Comparison of ENCODE assay signal across 19 cellular contexts in genomic region chr5:167233507-167233906, GRCh38.
DNase-seq lines count a peak whose midpoint lies in the region; TF ChIP-seq lines count a peak whose summit lies in the region.
"Had no signal": no experiment of that assay in that cellular context is flagged by ENCODE, and none has a peak within 500 bp of the region (broad histone marks: within the 10 kb centered on the region; RNA-seq: fewer than 3 reads in every experiment).

No MANE protein-coding gene starts in this region.

- H3K36me3 Mint-ChIP-seq in MCF 10A (ENCODE audit: insufficient read depth, unreplicated experiment), result no peaks in the 10 kb centered on the region

- no TSS peak for BruUV-seq in MCF 10A (replicated peaks; lab: Mats Ljungman, UMichigan)
- BruUV-seq in mammary epithelial cell (replicated peaks; lab: Mats Ljungman, UMichigan), result no TSS peak

- POLR2A ChIA-PET in MCF 10A (lab: Yijun Ruan, JAX), result interaction anchor here (0.6 to 1.1 kb wide), 5 partner anchors 13 to 65 kb away, joined by 3 to 4 read pairs (median 3); no protein-coding TSS in a partner anchor

- H3K9me3 ChIP-seq in mammary epithelial cell (replicated peaks; ENCODE audit: insufficient read depth, low read length) (peaks cover 2% of the 10 kb centered on the region), vagina (no peaks in the 10 kb centered on the region)

- no peak for TF ChIP-seq POLR2A in vagina (IDR thresholded peaks at IDR 0.05)

- intact Hi-C loops in MCF 10A (cut with micrococcal nuclease) (no loop called here), mammary epithelial cell (cut with micrococcal nuclease) (no loop called here), vagina (cut with DNase I) (no loop called here)

- no peaks in the 10 kb centered on the region for H3K27me3 ChIP-seq in mammary epithelial cell (ENCODE audit: insufficient read depth, low read length)
- H3K27me3 ChIP-seq in vagina, result no peaks in the 10 kb centered on the region

- H3K4me3 Mint-ChIP-seq in MCF 10A (ENCODE audit: unreplicated experiment), result no peak overlapping the region
- H3K4me3 Mint-ChIP-seq: IgD-negative memory B cell had no signal

- CTCF ChIA-PET in MCF 10A (lab: Yijun Ruan, JAX) (interaction anchor here (0.5 to 0.7 kb wide), 4 partner anchors 15 to 1603 kb away, joined by 3 to 5 read pairs (median 4); no protein-coding TSS in a partner anchor), mammary epithelial cell (lab: Charles Lee; ENCODE audit: low non-redundant PET) (no interaction called here)

- peaks cover 16% of the 10 kb centered on the region for H3K4me1 ChIP-seq in mammary epithelial cell (ENCODE audit: insufficient read depth, low read length)
- H3K4me1 ChIP-seq in vagina, result no peaks in the 10 kb centered on the region

- dilution Hi-C loops in mammary epithelial cell (cut with HindIII; ENCODE audit: low sequenced_read_pairs), result no loop called here

- no peak overlapping the region for H2AFZ ChIP-seq in mammary epithelial cell (ENCODE audit: low read depth, low read length)

- H3K27ac ChIP-seq in mammary epithelial cell (ENCODE audit: insufficient read depth, low read depth, low read length), result no peak overlapping the region
- H3K27ac ChIP-seq in vagina, result peak overlapping the region; percentile 7
- H3K27ac ChIP-seq: 22Rv1, C4-2B had no signal

- H3K27me3 Mint-ChIP-seq in MCF 10A (ENCODE audit: insufficient read depth, unreplicated experiment), result no peaks in the 10 kb centered on the region
- H3K27me3 Mint-ChIP-seq: IgD-negative memory B cell had no signal

- peak overlapping the region; percentile 84 for H3K27ac Mint-ChIP-seq in MCF 10A (ENCODE audit: low read depth, unreplicated experiment)
- H3K27ac Mint-ChIP-seq: IgD-negative memory B cell had no signal

- H3K4me3 ChIP-seq in mammary epithelial cell (replicated peaks in 1 of 3; ENCODE audit: insufficient read depth in 1 of 3, low read depth in 2 of 3, low read length in 3 of 3) (no peak overlapping the region), vagina (no peak overlapping the region)

- TF ChIP-seq CTCF in MCF 10A (IDR thresholded peaks at IDR 0.05; ENCODE audit: unreplicated experiment) (no peak), mammary epithelial cell (conservative IDR thresholded peaks at IDR 0.05 in 1 of 2, IDR thresholded peaks at IDR 0.05 in 1 of 2; ENCODE audit: extremely low read depth in 1 of 2, insufficient read depth in 1 of 2, low read depth in 1 of 2, low read length in 2 of 2) (no peak), vagina (IDR thresholded peaks at IDR 0.05) (no peak)

- no peaks in the 10 kb centered on the region for H3K9me3 Mint-ChIP-seq in MCF 10A (ENCODE audit: unreplicated experiment)

- 93% methylated on average over 1 of the region's 1 CpG for WGBS in mammary epithelial cell (ENCODE audit: low coverage, missing lambda C conversion rate)

- H3K4me2 ChIP-seq in mammary epithelial cell (ENCODE audit: insufficient read depth, low read depth, low read length), result no peak overlapping the region

- no peaks in the 10 kb centered on the region for H3K79me2 ChIP-seq in mammary epithelial cell (ENCODE audit: insufficient read depth, low read length)

- H3K36me3 ChIP-seq in mammary epithelial cell (ENCODE audit: insufficient read depth, low read length) (no peaks in the 10 kb centered on the region), vagina (no peaks in the 10 kb centered on the region)

- H3K9ac ChIP-seq in mammary epithelial cell (ENCODE audit: insufficient read depth, low read length), result no peak overlapping the region

- peaks cover 17% of the 10 kb centered on the region for H3K4me1 Mint-ChIP-seq in MCF 10A (ENCODE audit: insufficient read depth, unreplicated experiment)
- H3K4me1 Mint-ChIP-seq: IgD-negative memory B cell had no signal

- DNase-seq in MCF 10A (ENCODE audit: unreplicated experiment) (peak; percentile 26), mammary epithelial cell (no peak), dedifferentiated amniotic fluid mesenchymal stem cell (ENCODE audit: extremely low spot score) (peak; percentile 37), iris pigment epithelial cell (ENCODE audit: low read depth) (peak; percentile 8), vagina (ENCODE audit: extremely low spot score in 2 of 2) (no peak), AG20443 (ENCODE audit: low spot score) (no peak), RPMI8226 (no peak), NCI-H69 (lab: John Stamatoyannopoulos, UW) (no peak)
- DNase-seq: AML-193, GDM1, MV-4-11, NCI-H1105 treated with DMSO at 0.1 percent for 48 hours, NCI-H2081, NCI-H2171, NCI-H345, OCI-M1 had no signal

- in situ Hi-C loops in mammary epithelial cell (cut with MboI; ENCODE audit: low sequenced_read_pairs in 2 of 2), result no loop called here

- no peaks in the 10 kb centered on the region for H4K20me1 ChIP-seq in mammary epithelial cell (ENCODE audit: insufficient read depth, low read length)

Comparison
In these comparisons a context has a peak if more than half of its experiments do, and no peak if none do; other contexts are left out.
1. DNase-seq: peak in MCF 10A (single experiment), dedifferentiated amniotic fluid mesenchymal stem cell (single experiment) and iris pigment epithelial cell (single experiment); none in mammary epithelial cell (single experiment), vagina (0 of 2), AG20443 (single experiment), RPMI8226 (single experiment) and NCI-H69 (single experiment).